In the genomic region with DNA sequence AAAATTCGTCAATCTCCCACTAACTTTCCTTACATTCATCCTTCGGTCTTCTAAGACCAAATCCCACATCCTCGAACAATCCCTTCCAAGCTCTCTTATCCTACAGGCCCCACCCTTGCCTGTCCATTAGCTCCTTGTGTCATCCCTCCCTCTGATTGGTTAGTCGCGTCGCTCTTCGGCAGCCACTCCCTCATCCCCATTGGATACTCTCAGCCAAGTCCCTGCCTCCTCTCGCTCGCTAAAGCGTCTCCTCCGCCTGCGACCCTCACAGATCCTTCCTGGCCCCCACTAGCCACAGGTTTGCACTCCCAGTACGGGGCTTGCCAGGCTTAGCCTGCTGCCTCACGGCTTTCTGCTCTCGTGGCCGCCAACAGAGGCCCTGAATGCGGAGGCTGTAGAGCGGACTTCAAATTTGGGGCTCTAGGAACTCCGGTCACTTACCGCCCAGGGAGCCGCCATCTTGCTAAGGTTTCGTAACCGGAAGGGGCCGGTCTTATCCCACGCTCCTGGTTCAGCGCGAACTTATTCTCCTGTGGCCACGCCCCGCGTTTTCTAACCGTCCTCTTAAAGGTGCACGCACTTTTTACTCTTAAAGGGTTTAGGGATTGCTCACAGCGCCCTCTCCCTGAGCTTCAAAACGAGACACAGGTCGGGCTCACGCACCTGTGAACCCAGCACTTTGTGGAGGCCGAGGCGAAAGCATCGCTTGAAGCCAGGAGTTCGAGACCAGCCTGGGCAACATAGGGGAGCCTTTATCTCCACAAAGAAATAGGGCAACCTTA, we compare ENCODE assay signal across 1 cellular context.
TF ChIP-seq lines count a peak whose summit lies in the region.

A gene (minus strand): TSS at position 472 of the 782 bp plus-strand sequence. CDS start 13 bp downstream, at position 459.

TF ChIP-seq in HEK293, 187 proteins besides CTCF, POLR2A, EP300 and RAD21 (continued from another document and continues in another):
- TF ChIP-seq, protein P1, sequence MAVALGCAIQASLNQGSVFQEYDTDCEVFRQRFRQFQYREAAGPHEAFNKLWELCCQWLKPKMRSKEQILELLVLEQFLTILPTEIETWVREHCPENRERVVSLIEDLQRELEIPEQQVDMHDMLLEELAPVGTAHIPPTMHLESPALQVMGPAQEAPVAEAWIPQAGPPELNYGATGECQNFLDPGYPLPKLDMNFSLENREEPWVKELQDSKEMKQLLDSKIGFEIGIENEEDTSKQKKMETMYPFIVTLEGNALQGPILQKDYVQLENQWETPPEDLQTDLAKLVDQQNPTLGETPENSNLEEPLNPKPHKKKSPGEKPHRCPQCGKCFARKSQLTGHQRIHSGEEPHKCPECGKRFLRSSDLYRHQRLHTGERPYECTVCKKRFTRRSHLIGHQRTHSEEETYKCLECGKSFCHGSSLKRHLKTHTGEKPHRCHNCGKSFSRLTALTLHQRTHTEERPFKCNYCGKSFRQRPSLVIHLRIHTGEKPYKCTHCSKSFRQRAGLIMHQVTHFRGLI (tag by site-specific recombination; IDR thresholded peaks at IDR 0.05): no peak
- TF ChIP-seq ZNF426 (tag by site-specific recombination; IDR thresholded peaks at IDR 0.05): no peak
- TF ChIP-seq ZNF324 (tag by site-specific recombination; IDR thresholded peaks at IDR 0.05): peak; percentile 92
- TF ChIP-seq GLIS1 (tag by site-specific recombination; IDR thresholded peaks at IDR 0.05): no peak; the same call in 1 of the 2 replicates
- TF ChIP-seq, protein P2, sequence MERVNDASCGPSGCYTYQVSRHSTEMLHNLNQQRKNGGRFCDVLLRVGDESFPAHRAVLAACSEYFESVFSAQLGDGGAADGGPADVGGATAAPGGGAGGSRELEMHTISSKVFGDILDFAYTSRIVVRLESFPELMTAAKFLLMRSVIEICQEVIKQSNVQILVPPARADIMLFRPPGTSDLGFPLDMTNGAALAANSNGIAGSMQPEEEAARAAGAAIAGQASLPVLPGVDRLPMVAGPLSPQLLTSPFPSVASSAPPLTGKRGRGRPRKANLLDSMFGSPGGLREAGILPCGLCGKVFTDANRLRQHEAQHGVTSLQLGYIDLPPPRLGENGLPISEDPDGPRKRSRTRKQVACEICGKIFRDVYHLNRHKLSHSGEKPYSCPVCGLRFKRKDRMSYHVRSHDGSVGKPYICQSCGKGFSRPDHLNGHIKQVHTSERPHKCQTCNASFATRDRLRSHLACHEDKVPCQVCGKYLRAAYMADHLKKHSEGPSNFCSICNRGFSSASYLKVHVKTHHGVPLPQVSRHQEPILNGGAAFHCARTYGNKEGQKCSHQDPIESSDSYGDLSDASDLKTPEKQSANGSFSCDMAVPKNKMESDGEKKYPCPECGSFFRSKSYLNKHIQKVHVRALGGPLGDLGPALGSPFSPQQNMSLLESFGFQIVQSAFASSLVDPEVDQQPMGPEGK (tag by site-specific recombination; IDR thresholded peaks at IDR 0.05): peak; percentile 86
- TF ChIP-seq, protein P3, sequence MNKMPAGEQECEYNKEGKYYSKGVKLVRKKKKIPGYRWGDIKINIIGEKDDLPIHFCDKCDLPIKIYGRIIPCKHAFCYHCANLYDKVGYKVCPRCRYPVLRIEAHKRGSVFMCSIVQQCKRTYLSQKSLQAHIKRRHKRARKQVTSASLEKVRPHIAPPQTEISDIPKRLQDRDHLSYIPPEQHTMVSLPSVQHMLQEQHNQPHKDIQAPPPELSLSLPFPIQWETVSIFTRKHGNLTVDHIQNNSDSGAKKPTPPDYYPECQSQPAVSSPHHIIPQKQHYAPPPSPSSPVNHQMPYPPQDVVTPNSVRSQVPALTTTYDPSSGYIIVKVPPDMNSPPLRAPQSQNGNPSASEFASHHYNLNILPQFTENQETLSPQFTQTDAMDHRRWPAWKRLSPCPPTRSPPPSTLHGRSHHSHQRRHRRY (tag by site-specific recombination; IDR thresholded peaks at IDR 0.05): no peak
- TF ChIP-seq, protein P4, sequence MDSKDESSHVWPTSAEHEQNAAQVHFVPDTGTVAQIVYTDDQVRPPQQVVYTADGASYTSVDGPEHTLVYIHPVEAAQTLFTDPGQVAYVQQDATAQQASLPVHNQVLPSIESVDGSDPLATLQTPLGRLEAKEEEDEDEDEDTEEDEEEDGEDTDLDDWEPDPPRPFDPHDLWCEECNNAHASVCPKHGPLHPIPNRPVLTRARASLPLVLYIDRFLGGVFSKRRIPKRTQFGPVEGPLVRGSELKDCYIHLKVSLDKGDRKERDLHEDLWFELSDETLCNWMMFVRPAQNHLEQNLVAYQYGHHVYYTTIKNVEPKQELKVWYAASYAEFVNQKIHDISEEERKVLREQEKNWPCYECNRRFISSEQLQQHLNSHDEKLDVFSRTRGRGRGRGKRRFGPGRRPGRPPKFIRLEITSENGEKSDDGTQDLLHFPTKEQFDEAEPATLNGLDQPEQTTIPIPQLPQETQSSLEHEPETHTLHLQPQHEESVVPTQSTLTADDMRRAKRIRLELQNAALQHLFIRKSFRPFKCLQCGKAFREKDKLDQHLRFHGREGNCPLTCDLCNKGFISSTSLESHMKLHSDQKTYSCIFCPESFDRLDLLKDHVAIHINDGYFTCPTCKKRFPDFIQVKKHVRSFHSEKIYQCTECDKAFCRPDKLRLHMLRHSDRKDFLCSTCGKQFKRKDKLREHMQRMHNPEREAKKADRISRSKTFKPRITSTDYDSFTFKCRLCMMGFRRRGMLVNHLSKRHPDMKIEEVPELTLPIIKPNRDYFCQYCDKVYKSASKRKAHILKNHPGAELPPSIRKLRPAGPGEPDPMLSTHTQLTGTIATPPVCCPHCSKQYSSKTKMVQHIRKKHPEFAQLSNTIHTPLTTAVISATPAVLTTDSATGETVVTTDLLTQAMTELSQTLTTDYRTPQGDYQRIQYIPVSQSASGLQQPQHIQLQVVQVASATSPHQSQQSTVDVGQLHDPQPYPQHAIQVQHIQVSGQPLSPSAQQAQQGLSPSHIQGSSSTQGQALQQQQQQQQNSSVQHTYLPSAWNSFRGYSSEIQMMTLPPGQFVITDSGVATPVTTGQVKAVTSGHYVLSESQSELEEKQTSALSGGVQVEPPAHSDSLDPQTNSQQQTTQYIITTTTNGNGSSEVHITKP (tag by site-specific recombination; IDR thresholded peaks at IDR 0.05): peak; percentile 78
- no peak for TF ChIP-seq HOXC10 (CRISPR knock-in tag; IDR thresholded peaks at IDR 0.05)
- TF ChIP-seq, protein P5, sequence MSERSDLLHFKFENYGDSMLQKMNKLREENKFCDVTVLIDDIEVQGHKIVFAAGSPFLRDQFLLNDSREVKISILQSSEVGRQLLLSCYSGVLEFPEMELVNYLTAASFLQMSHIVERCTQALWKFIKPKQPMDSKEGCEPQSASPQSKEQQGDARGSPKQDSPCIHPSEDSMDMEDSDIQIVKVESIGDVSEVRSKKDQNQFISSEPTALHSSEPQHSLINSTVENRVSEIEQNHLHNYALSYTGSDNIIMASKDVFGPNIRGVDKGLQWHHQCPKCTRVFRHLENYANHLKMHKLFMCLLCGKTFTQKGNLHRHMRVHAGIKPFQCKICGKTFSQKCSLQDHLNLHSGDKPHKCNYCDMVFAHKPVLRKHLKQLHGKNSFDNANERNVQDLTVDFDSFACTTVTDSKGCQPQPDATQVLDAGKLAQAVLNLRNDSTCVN (tag by site-specific recombination; optimal IDR thresholded peaks at IDR 0.05): peak; percentile 41
- peak; percentile 74; the same call in 1 of the 2 replicates for TF ChIP-seq ZNF394 (tag by site-specific recombination; IDR thresholded peaks at IDR 0.05; ENCODE audit: borderline replicate concordance)
- TF ChIP-seq, protein P6, sequence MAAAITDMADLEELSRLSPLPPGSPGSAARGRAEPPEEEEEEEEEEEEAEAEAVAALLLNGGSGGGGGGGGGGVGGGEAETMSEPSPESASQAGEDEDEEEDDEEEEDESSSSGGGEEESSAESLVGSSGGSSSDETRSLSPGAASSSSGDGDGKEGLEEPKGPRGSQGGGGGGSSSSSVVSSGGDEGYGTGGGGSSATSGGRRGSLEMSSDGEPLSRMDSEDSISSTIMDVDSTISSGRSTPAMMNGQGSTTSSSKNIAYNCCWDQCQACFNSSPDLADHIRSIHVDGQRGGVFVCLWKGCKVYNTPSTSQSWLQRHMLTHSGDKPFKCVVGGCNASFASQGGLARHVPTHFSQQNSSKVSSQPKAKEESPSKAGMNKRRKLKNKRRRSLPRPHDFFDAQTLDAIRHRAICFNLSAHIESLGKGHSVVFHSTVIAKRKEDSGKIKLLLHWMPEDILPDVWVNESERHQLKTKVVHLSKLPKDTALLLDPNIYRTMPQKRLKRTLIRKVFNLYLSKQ (tag by site-specific recombination; IDR thresholded peaks at IDR 0.05; ENCODE audit: borderline replicate concordance): no peak
- TF ChIP-seq ZNF114 (tag by site-specific recombination; IDR thresholded peaks at IDR 0.05): no peak
- TF ChIP-seq ZNF561 (tag by site-specific recombination; IDR thresholded peaks at IDR 0.05; ENCODE audit: borderline replicate concordance): peak; percentile 77
- TF ChIP-seq ZNF416 (tag by site-specific recombination; IDR thresholded peaks at IDR 0.05): no peak
- no peak for TF ChIP-seq ZNF560 (tag by site-specific recombination; IDR thresholded peaks at IDR 0.05; ENCODE audit: borderline replicate concordance)
- peak; percentile 44; the same call in 1 of the 2 replicates for TF ChIP-seq KLF1 (tag by site-specific recombination; IDR thresholded peaks at IDR 0.05)
- TF ChIP-seq ZNF548 (tag by site-specific recombination; IDR thresholded peaks at IDR 0.05): no peak
- no peak for TF ChIP-seq ZNF530 (tag by site-specific recombination; IDR thresholded peaks at IDR 0.05; ENCODE audit: low read depth)
- TF ChIP-seq HOXA7 (CRISPR knock-in tag; IDR thresholded peaks at IDR 0.05; ENCODE audit: borderline replicate concordance): no peak
- no peak for TF ChIP-seq RBAK (tag by site-specific recombination; IDR thresholded peaks at IDR 0.05)
- peak; percentile 93 for TF ChIP-seq IKZF3 (tag by site-specific recombination; IDR thresholded peaks at IDR 0.05)
- peak; percentile 97 for TF ChIP-seq ZBTB17 (tag by site-specific recombination; IDR thresholded peaks at IDR 0.05)
- TF ChIP-seq PRDM1 (tag by site-specific recombination; IDR thresholded peaks at IDR 0.05): no peak
- TF ChIP-seq ZNF747 (tag by site-specific recombination; IDR thresholded peaks at IDR 0.05): no peak
- no peak for TF ChIP-seq SETDB1 (IDR thresholded peaks at IDR 0.05; ENCODE audit: insufficient read length, low read length)
- TF ChIP-seq, protein P7, sequence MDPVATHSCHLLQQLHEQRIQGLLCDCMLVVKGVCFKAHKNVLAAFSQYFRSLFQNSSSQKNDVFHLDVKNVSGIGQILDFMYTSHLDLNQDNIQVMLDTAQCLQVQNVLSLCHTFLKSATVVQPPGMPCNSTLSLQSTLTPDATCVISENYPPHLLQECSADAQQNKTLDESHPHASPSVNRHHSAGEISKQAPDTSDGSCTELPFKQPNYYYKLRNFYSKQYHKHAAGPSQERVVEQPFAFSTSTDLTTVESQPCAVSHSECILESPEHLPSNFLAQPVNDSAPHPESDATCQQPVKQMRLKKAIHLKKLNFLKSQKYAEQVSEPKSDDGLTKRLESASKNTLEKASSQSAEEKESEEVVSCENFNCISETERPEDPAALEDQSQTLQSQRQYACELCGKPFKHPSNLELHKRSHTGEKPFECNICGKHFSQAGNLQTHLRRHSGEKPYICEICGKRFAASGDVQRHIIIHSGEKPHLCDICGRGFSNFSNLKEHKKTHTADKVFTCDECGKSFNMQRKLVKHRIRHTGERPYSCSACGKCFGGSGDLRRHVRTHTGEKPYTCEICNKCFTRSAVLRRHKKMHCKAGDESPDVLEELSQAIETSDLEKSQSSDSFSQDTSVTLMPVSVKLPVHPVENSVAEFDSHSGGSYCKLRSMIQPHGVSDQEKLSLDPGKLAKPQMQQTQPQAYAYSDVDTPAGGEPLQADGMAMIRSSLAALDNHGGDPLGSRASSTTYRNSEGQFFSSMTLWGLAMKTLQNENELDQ (tag by site-specific recombination; IDR thresholded peaks at IDR 0.05; ENCODE audit: low read depth): no peak
- TF ChIP-seq ZNF843 (tag by site-specific recombination; IDR thresholded peaks at IDR 0.05): peak; percentile 69; the same call in 1 of the 2 replicates
- no peak for TF ChIP-seq ZNF140 (tag by site-specific recombination; IDR thresholded peaks at IDR 0.05)
- no peak for TF ChIP-seq ZNF623 (tag by site-specific recombination; IDR thresholded peaks at IDR 0.05)
- peak; percentile 81 for TF ChIP-seq ZNF660 (tag by site-specific recombination; IDR thresholded peaks at IDR 0.05)
- 0 out of 2 replicates have a peak, but pooled peaks have one; percentile 48 for TF ChIP-seq ZFP69B (tag by site-specific recombination; IDR thresholded peaks at IDR 0.05)
- peak; percentile 56; the same call in 1 of the 2 replicates for TF ChIP-seq ZNF76 (tag by site-specific recombination; IDR thresholded peaks at IDR 0.05; ENCODE audit: borderline replicate concordance, low read depth)
- TF ChIP-seq, protein P8, sequence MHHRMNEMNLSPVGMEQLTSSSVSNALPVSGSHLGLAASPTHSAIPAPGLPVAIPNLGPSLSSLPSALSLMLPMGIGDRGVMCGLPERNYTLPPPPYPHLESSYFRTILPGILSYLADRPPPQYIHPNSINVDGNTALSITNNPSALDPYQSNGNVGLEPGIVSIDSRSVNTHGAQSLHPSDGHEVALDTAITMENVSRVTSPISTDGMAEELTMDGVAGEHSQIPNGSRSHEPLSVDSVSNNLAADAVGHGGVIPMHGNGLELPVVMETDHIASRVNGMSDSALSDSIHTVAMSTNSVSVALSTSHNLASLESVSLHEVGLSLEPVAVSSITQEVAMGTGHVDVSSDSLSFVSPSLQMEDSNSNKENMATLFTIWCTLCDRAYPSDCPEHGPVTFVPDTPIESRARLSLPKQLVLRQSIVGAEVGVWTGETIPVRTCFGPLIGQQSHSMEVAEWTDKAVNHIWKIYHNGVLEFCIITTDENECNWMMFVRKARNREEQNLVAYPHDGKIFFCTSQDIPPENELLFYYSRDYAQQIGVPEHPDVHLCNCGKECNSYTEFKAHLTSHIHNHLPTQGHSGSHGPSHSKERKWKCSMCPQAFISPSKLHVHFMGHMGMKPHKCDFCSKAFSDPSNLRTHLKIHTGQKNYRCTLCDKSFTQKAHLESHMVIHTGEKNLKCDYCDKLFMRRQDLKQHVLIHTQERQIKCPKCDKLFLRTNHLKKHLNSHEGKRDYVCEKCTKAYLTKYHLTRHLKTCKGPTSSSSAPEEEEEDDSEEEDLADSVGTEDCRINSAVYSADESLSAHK (tag by site-specific recombination; IDR thresholded peaks at IDR 0.05): no peak
- TF ChIP-seq ZXDB (tag by site-specific recombination; IDR thresholded peaks at IDR 0.05): peak; percentile 95
- TF ChIP-seq, protein P9, sequence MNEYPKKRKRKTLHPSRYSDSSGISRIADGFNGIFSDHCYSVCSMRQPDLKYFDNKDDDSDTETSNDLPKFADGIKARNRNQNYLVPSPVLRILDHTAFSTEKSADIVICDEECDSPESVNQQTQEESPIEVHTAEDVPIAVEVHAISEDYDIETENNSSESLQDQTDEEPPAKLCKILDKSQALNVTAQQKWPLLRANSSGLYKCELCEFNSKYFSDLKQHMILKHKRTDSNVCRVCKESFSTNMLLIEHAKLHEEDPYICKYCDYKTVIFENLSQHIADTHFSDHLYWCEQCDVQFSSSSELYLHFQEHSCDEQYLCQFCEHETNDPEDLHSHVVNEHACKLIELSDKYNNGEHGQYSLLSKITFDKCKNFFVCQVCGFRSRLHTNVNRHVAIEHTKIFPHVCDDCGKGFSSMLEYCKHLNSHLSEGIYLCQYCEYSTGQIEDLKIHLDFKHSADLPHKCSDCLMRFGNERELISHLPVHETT (tag by site-specific recombination; IDR thresholded peaks at IDR 0.05): 0 out of 2 replicates have a peak, but pooled peaks have one; percentile 59
- no peak for TF ChIP-seq ZSCAN16 (tag by site-specific recombination; IDR thresholded peaks at IDR 0.05)
- no peak for TF ChIP-seq ZNF654 (tag by site-specific recombination; IDR thresholded peaks at IDR 0.05; ENCODE audit: low read depth)
- no peak for TF ChIP-seq MEIS1 (CRISPR knock-in tag; IDR thresholded peaks at IDR 0.05; ENCODE audit: borderline replicate concordance)
- no peak for TF ChIP-seq ZNF677 (tag by site-specific recombination; IDR thresholded peaks at IDR 0.05)
- peak; percentile 80; the same call in 1 of the 2 replicates for TF ChIP-seq ZBTB48 (tag by site-specific recombination; IDR thresholded peaks at IDR 0.05)
- TF ChIP-seq ZNF10 (tag by site-specific recombination; IDR thresholded peaks at IDR 0.05): no peak
- no peak for TF ChIP-seq ZNF701 (tag by site-specific recombination; IDR thresholded peaks at IDR 0.05)
